21 cellular contexts compared by ENCODE assay signal in the genomic region with DNA sequence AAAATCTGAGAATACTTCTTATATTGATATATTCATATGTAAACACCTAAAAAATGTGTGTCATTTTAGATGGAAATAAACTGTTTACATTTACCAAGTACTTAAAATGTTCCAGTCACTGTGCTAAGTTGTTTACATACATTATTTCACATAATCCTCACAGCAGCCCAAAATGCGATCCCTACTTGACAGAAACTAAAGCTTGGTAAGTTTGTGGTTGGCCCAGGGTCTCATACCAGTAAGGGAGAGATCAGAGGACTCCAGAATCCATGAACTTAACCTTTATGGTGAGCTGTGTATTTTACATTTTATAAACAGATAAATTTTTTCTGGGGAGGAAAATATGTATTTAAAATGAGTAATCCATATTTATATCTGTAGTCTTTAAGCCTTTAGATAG. TPM values are rescaled to one million over a fixed set of nuclear protein-coding genes. Genes with fewer than 3 reads are reported as not detected.
DNase-seq lines count a peak whose midpoint lies in the region; ATAC-seq, FAIRE-seq and TF ChIP-seq lines count a peak whose summit lies in the region.
"Had no signal": no experiment of that assay in that cellular context is flagged by ENCODE, and none has a peak within 500 bp of the region (broad histone marks: within the 10 kb centered on the region; RNA-seq: fewer than 3 reads in every experiment).

No MANE protein-coding gene starts in this region.

- no peaks in the 10 kb centered on the region for H3K9me3 ChIP-seq in fibroblast of lung (ENCODE audit: control insufficient read depth, insufficient read depth, low read depth, low read length)
- H3K9me3 ChIP-seq in mesenchymal stem cell (ENCODE audit: control insufficient read depth, low read length) = no peaks in the 10 kb centered on the region
- H3K9me3 ChIP-seq: Caco-2 had no signal

- H3K27me3 ChIP-seq in fibroblast of lung (ENCODE audit: control insufficient read depth, insufficient read depth, low read length) (no peaks in the 10 kb centered on the region), mesenchymal stem cell (ENCODE audit: control insufficient read depth in 1 of 2, insufficient read depth in 1 of 2, low read length in 2 of 2) (no peaks in the 10 kb centered on the region)
- H3K27me3 ChIP-seq: BLaER1 had no signal

- H2BK15ac ChIP-seq in mesenchymal stem cell (ENCODE audit: low read depth, poor library complexity, severe bottlenecking) = no peak overlapping the region

- no peak for TF ChIP-seq POLR2A in lower leg skin (IDR thresholded peaks at IDR 0.05)

- TF ChIP-seq CTCF in fibroblast of lung (conservative IDR thresholded peaks at IDR 0.05 in 1 of 2, IDR thresholded peaks at IDR 0.05 in 1 of 2; ENCODE audit: low read depth in 1 of 2, low read length in 2 of 2) (no peak), lower leg skin (IDR thresholded peaks at IDR 0.05) (no peak)

- no peaks in the 10 kb centered on the region for H3K79me1 ChIP-seq in mesenchymal stem cell (replicated peaks; ENCODE audit: low read length, poor library complexity, severe bottlenecking)

- no peak overlapping the region for H4K8ac ChIP-seq in mesenchymal stem cell (ENCODE audit: low read length)

- H3K4me1 ChIP-seq in fibroblast of lung (ENCODE audit: control insufficient read depth, extremely low read depth, insufficient read depth, low read length) = peaks cover 2% of the 10 kb centered on the region
- H3K4me1 ChIP-seq in mesenchymal stem cell (ENCODE audit: control insufficient read depth, insufficient read depth, low read depth, low read length) = no peaks in the 10 kb centered on the region

- H3K79me2 ChIP-seq in fibroblast of lung (ENCODE audit: control insufficient read depth, insufficient read depth, low read length) = no peaks in the 10 kb centered on the region

- H3K27ac ChIP-seq in fibroblast of lung (ENCODE audit: insufficient read depth, low read length) (no peak overlapping the region), mesenchymal stem cell (ENCODE audit: low read length, poor library complexity, severe bottlenecking) (no peak overlapping the region)
- H3K27ac ChIP-seq: 22Rv1, BLaER1, C4-2B, GM23248 had no signal

- no peak overlapping the region for H2BK12ac ChIP-seq in mesenchymal stem cell (ENCODE audit: low read length in 2 of 2)

- H3K4ac ChIP-seq in mesenchymal stem cell (ENCODE audit: low read depth in 1 of 2, low read length in 2 of 2) = no peak overlapping the region

- no peak overlapping the region for H3K18ac ChIP-seq in mesenchymal stem cell (ENCODE audit: low read depth in 1 of 2, low read length in 2 of 2)

- H2AK5ac ChIP-seq in mesenchymal stem cell (ENCODE audit: low read length, severe bottlenecking) = no peak overlapping the region

- peak; percentile 21 for FAIRE-seq in colon (lab: Jason Lieb, UNC)
- FAIRE-seq: A204.1, G401.6, GM12892 had no signal

- intact Hi-C loops in lower leg skin (cut with DNase I; ENCODE audit: low total_unique reads) = no loop called here

- H2BK5ac ChIP-seq in mesenchymal stem cell (ENCODE audit: low read depth, low read length, poor library complexity, severe bottlenecking) = no peak overlapping the region

- DNase-seq in HCEC 1CT = peak; percentile 23
- DNase-seq in fibroblast of lung (ENCODE audit: low read depth in 2 of 2) = peak in 1 of 2 donors; percentile 52
- peak; percentile 36 for DNase-seq in mesenchymal stem cell
- no peak for DNase-seq in lower leg skin (ENCODE audit: low spot score in 2 of 2)
- DNase-seq in effector CD8-positive, alpha-beta T cell (lab: John Stamatoyannopoulos, UW) = no peak
- DNase-seq: Caco-2; CD4-positive, CD25-positive, alpha-beta regulatory T cell; CD8-positive, alpha-beta T cell; DMS153; DND-41; GM23248; H9; HFFc6 had no signal

- peak overlapping the region; percentile 37 for H3K4me2 ChIP-seq in fibroblast of lung (ENCODE audit: extremely low read depth, insufficient read depth, low read length)
- no peak overlapping the region for H3K4me2 ChIP-seq in mesenchymal stem cell (ENCODE audit: low read length, poor library complexity, severe bottlenecking)
- H3K4me2 ChIP-seq: BLaER1 had no signal

- no peak for ATAC-seq in GM21367 (IDR thresholded peaks at IDR 0.05; ENCODE audit: unreplicated experiment)
- ATAC-seq: CD8-positive, alpha-beta T cell had no signal

- no peak overlapping the region for H2BK120ac ChIP-seq in mesenchymal stem cell (ENCODE audit: low read depth, low read length)

- no peak overlapping the region for H3K4me3 ChIP-seq in fibroblast of lung (replicated peaks in 1 of 4; ENCODE audit: control extremely low read depth in 1 of 4, insufficient read depth in 1 of 4, low read depth in 3 of 4, low read length in 4 of 4)
- no peak overlapping the region for H3K4me3 ChIP-seq in mesenchymal stem cell (ENCODE audit: insufficient read depth in 1 of 2, low read depth in 1 of 2, low read length in 2 of 2)
- no peak overlapping the region for H3K4me3 ChIP-seq in lower leg skin (ENCODE audit: low read depth, poor library complexity, severe bottlenecking)
- H3K4me3 ChIP-seq: BLaER1, GM23248 had no signal

- H2AFZ ChIP-seq in fibroblast of lung (ENCODE audit: low read length) (no peak overlapping the region), mesenchymal stem cell (ENCODE audit: low read depth, low read length) (no peak overlapping the region)
- H2AFZ ChIP-seq: GM23248 had no signal

- WGBS in mesenchymal stem cell = no CpG with 5 or more reads among the region's 1 CpG
- 96% methylated on average over 1 of the region's 1 CpG for WGBS in lower leg skin, 2 donors

- no peak overlapping the region for H3K23ac ChIP-seq in mesenchymal stem cell (ENCODE audit: low read length in 2 of 2)

- no peak overlapping the region for H3K14ac ChIP-seq in mesenchymal stem cell (ENCODE audit: low read length in 2 of 2)

- no peak overlapping the region for H4K91ac ChIP-seq in mesenchymal stem cell (ENCODE audit: low read length)

- no peaks in the 10 kb centered on the region for H3K36me3 ChIP-seq in fibroblast of lung (ENCODE audit: control insufficient read depth, insufficient read depth, low read length)
- H3K36me3 ChIP-seq in mesenchymal stem cell (ENCODE audit: control insufficient read depth in 1 of 2, insufficient read depth in 2 of 2, low read depth in 1 of 2, low read length in 2 of 2) = no peaks in the 10 kb centered on the region

- H3K9ac ChIP-seq in fibroblast of lung (ENCODE audit: insufficient read depth, low read length) (no peak overlapping the region), mesenchymal stem cell (ENCODE audit: low read length) (no peak overlapping the region)
- H3K9ac ChIP-seq: BLaER1, GM23248 had no signal

- no peaks in the 10 kb centered on the region for H4K20me1 ChIP-seq in fibroblast of lung (ENCODE audit: control insufficient read depth, extremely low read depth, insufficient read depth, low read length)
- H4K20me1 ChIP-seq: BLaER1 had no signal

RNA-seq across cellular contexts. Expression of a gene that starts 51.2 kb away (rescaled TPM):
- total RNA-seq in fibroblast of lung (14.2 and 21.6 TPM in 2 replicates), lower leg skin (10 to 100 TPM; 13.7 to 29.1 (median 21.9) TPM)
- polyA plus RNA-seq in fibroblast of lung = 20.4 and 29.0 TPM in 2 replicates
- 13.3 and 18.2 TPM in 2 replicates for polyA plus RNA-seq in fibroblast of lung (2012)
- 1.2 and 1.3 TPM in 2 replicates for polyA minus RNA-seq in fibroblast of lung (ENCODE audit: low replicate concordance)
- 8.6 TPM for polyA plus RNA-seq in mesenchymal stem cell (2013, experiment 1 of 2)
- polyA plus RNA-seq in mesenchymal stem cell (2013, experiment 2 of 2) = 8.6 TPM

Comparison
In these comparisons a context has a peak if more than half of its experiments do, and no peak if none do; other contexts are left out.
1. DNase-seq: peak in HCEC 1CT (single experiment) and mesenchymal stem cell (single experiment); none in lower leg skin (0 of 2) and effector CD8-positive, alpha-beta T cell (single experiment).